ENCODE assay signal across 28 cellular contexts in the genomic region with DNA sequence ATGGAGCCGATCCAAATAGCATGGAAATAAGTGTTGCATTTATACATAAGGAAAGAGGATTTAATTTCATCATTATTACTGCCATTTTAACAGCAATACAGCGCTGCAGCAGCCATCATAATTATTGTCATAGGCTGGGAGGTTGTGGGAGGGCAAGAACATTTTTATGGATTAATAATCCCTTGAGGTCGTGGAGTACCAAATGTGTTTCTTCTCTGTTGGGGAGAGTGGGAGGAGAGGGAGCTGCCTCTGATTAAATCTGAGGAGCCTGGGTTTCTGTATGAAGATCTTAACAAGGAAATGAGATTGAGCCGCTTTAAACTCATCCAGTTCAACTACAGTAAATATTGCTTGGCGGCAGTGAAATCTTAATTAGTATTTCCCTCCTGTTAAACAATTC.
"Had no signal": no experiment of that assay in that cellular context is flagged by ENCODE, and none has a peak within 500 bp of the region (broad histone marks: within the 10 kb centered on the region; RNA-seq: fewer than 3 reads in every experiment).

No MANE protein-coding gene starts in this region.

- H3K4me2 ChIP-seq: hepatocyte had no signal

- DNase-seq: heart right ventricle; kidney glomerular epithelial cell; left cardiac atrium; left lung; lower lobe of right lung; mammary epithelial cell; mesenchymal stem cell; naive B cell; natural killer cell; occipital lobe; retina; right cardiac atrium; stimulated activated CD4-positive, alpha-beta T cell treated with anti-CD3 and anti-CD28 coated beads, Interleukin-12 subunit alpha, Interleukin-12 subunit beta, amount 100 ng/mL, for 4 hours; stimulated activated CD4-positive, alpha-beta T cell treated with anti-CD3 and anti-CD28 coated beads, Interleukin-15, amount 100 ng/mL, for 24 hours; stimulated activated CD4-positive, alpha-beta T cell treated with anti-CD3 and anti-CD28 coated beads, Interleukin-2, amount 100 ng/mL, for 24 hours; stimulated activated CD4-positive, alpha-beta T cell treated with anti-CD3 and anti-CD28 coated beads, Interleukin-4, amount 100 ng/mL, for 1 hour; stimulated activated naive B cell treated with anti-CD40 and anti-IgM and Interleukin-4, amounts not matched to agents 10 μg/mL and 1 μg/mL and 100 μg/mL, for 72 hours; stimulated activated naive CD8-positive, alpha-beta T cell treated with anti-CD3 and anti-CD28 coated beads, Interleukin-15, Interleukin-2, amounts not matched to agents 100 U/mL and 50 U/mL, for 24 hours; stomach; testis; tibial artery; trophoblast cell; upper lobe of right lung had no signal

- H3K27me3 Mint-ChIP-seq: naive B cell; stimulated activated naive B cell treated with anti-CD40 and anti-IgM and Interleukin-4, amounts not matched to agents 10 μg/mL and 1 μg/mL and 100 μg/mL, for 72 hours had no signal

- H3K36me3 ChIP-seq: heart right ventricle, left lung, lower lobe of right lung, neutrophil, stomach, tibial artery, upper lobe of right lung had no signal

- H3K27me3 ChIP-seq: heart right ventricle, hepatocyte, left lung, neutrophil, stomach, testis, tibial artery, upper lobe of right lung had no signal

- H3K4me3 Mint-ChIP-seq: naive B cell; natural killer cell; neural crest cell; stimulated activated naive B cell treated with anti-CD40 and anti-IgM and Interleukin-4, amounts not matched to agents 10 μg/mL and 1 μg/mL and 100 μg/mL, for 72 hours had no signal

- H3K27ac Mint-ChIP-seq: naive B cell; natural killer cell; stimulated activated naive B cell treated with anti-CD40 and anti-IgM and Interleukin-4, amounts not matched to agents 10 μg/mL and 1 μg/mL and 100 μg/mL, for 72 hours had no signal

- H3K27ac ChIP-seq: heart right ventricle, hepatocyte, left lung, lower lobe of right lung, neutrophil, parathyroid adenoma, skin epidermis, stomach, testis, tibial artery, upper lobe of right lung had no signal

- H3K4me1 ChIP-seq: heart right ventricle, left lung, lower lobe of right lung, parathyroid adenoma, stomach, testis, tibial artery, upper lobe of right lung had no signal

- H3K9me3 Mint-ChIP-seq: neural crest cell; stimulated activated naive B cell treated with anti-CD40 and anti-IgM and Interleukin-4, amounts not matched to agents 10 μg/mL and 1 μg/mL and 100 μg/mL, for 72 hours had no signal

- H3K4me1 Mint-ChIP-seq: naive B cell; natural killer cell; stimulated activated naive B cell treated with anti-CD40 and anti-IgM and Interleukin-4, amounts not matched to agents 10 μg/mL and 1 μg/mL and 100 μg/mL, for 72 hours had no signal

- H3K9me3 ChIP-seq: heart right ventricle, lower lobe of right lung, neutrophil, stomach, testis, tibial artery, upper lobe of right lung had no signal

- H2AFZ ChIP-seq: hepatocyte, parathyroid adenoma had no signal

- H3K79me2 ChIP-seq: hepatocyte, parathyroid adenoma had no signal

- H3K36me3 Mint-ChIP-seq: naive B cell; natural killer cell; stimulated activated naive B cell treated with anti-CD40 and anti-IgM and Interleukin-4, amounts not matched to agents 10 μg/mL and 1 μg/mL and 100 μg/mL, for 72 hours had no signal

- H3K4me3 ChIP-seq: heart right ventricle, hepatocyte, left lung, lower lobe of right lung, skin epidermis, stomach, testis, tibial artery, upper lobe of right lung had no signal
